19 cellular contexts compared by ENCODE assay signal in the genomic region with DNA sequence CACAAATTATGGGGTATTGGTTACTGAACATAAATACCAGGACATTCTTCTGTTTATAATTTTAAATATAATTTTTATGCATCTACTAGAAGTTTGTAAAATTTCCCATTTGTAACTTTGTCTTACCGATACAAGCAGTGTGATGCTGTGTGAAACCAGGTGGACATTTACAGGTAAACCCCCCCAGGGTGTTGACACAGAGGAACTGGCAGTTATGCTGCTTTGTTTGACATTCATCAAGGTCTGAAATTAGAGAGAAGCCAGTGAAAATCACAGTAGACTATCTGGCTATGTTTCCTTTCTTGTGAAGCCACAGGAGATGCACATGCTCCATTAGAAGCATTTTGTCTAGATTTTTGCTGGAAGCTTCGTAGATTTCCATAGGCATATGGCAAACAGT.
"Had no signal": no experiment of that assay in that cellular context is flagged by ENCODE, and none has a peak within 500 bp of the region (broad histone marks: within the 10 kb centered on the region; RNA-seq: fewer than 3 reads in every experiment).

No MANE protein-coding gene starts in this region.

- H3K4me3 Mint-ChIP-seq: effector memory CD8-positive, alpha-beta T cell; naive thymus-derived CD8-positive, alpha-beta T cell; stimulated activated naive B cell treated with anti-CD40 and anti-IgM and Interleukin-4, amounts not matched to agents 10 μg/mL and 1 μg/mL and 100 μg/mL, for 72 hours; stimulated activated naive CD8-positive, alpha-beta T cell treated with anti-CD3 and anti-CD28 coated beads, Interleukin-15, amount 100 ng/mL, for 72 hours had no signal

- H3K9me3 Mint-ChIP-seq: effector memory CD8-positive, alpha-beta T cell; naive thymus-derived CD8-positive, alpha-beta T cell; stimulated activated naive B cell treated with anti-CD40 and anti-IgM and Interleukin-4, amounts not matched to agents 10 μg/mL and 1 μg/mL and 100 μg/mL, for 72 hours; stimulated activated naive CD8-positive, alpha-beta T cell treated with anti-CD3 and anti-CD28 coated beads, Interleukin-15, amount 100 ng/mL, for 72 hours had no signal

- H3K27me3 ChIP-seq: esophagus muscularis mucosa, gastrocnemius medialis, heart right ventricle, neutrophil, sigmoid colon, testis, tibial nerve had no signal

- H3K4me1 Mint-ChIP-seq: stimulated activated naive B cell treated with anti-CD40 and anti-IgM and Interleukin-4, amounts not matched to agents 10 μg/mL and 1 μg/mL and 100 μg/mL, for 72 hours; stimulated activated naive CD8-positive, alpha-beta T cell treated with anti-CD3 and anti-CD28 coated beads, Interleukin-15, amount 100 ng/mL, for 72 hours had no signal

- DNase-seq: cortex of kidney; effector memory CD8-positive, alpha-beta T cell; gastrocnemius medialis; heart right ventricle; hypothalamus; kidney glomerular epithelial cell; mammary epithelial cell; naive thymus-derived CD8-positive, alpha-beta T cell; sigmoid colon; stimulated activated CD4-positive, alpha-beta T cell treated with anti-CD3 and anti-CD28 coated beads, Interleukin-2, amount 100 ng/mL, for 24 hours; stimulated activated CD4-positive, alpha-beta T cell treated with anti-CD3 and anti-CD28 coated beads, Interleukin-4, amount 100 ng/mL, for 4 hours; stimulated activated naive B cell treated with anti-CD40 and anti-IgM and Interleukin-4, amounts not matched to agents 10 μg/mL and 1 μg/mL and 100 μg/mL, for 72 hours; stimulated activated naive CD8-positive, alpha-beta T cell treated with anti-CD3 and anti-CD28 coated beads, Interleukin-15, amount 100 ng/mL, for 72 hours; testis had no signal

- H3K27me3 Mint-ChIP-seq: stimulated activated naive B cell treated with anti-CD40 and anti-IgM and Interleukin-4, amounts not matched to agents 10 μg/mL and 1 μg/mL and 100 μg/mL, for 72 hours had no signal

- H3K36me3 ChIP-seq: gastrocnemius medialis, sigmoid colon had no signal

- H3K27ac Mint-ChIP-seq: effector memory CD8-positive, alpha-beta T cell; naive thymus-derived CD8-positive, alpha-beta T cell; stimulated activated naive B cell treated with anti-CD40 and anti-IgM and Interleukin-4, amounts not matched to agents 10 μg/mL and 1 μg/mL and 100 μg/mL, for 72 hours; stimulated activated naive CD8-positive, alpha-beta T cell treated with anti-CD3 and anti-CD28 coated beads, Interleukin-15, amount 100 ng/mL, for 72 hours had no signal

- ATAC-seq: effector memory CD8-positive, alpha-beta T cell; gastrocnemius medialis; heart right ventricle; naive thymus-derived CD8-positive, alpha-beta T cell; stimulated activated naive B cell treated with anti-CD40 and anti-IgM and Interleukin-4, amounts not matched to agents 10 μg/mL and 1 μg/mL and 100 μg/mL, for 72 hours; stimulated activated naive CD8-positive, alpha-beta T cell treated with anti-CD3 and anti-CD28 coated beads, Interleukin-15, amount 100 ng/mL, for 72 hours had no signal

- H3K27ac ChIP-seq: epithelial cell of prostate, gastrocnemius medialis, neutrophil, skin epidermis, testis, tibial nerve had no signal

- H3K36me3 Mint-ChIP-seq: naive thymus-derived CD8-positive, alpha-beta T cell; stimulated activated naive B cell treated with anti-CD40 and anti-IgM and Interleukin-4, amounts not matched to agents 10 μg/mL and 1 μg/mL and 100 μg/mL, for 72 hours had no signal

- H3K4me3 ChIP-seq: esophagus muscularis mucosa, gastrocnemius medialis, heart right ventricle, sigmoid colon, skin epidermis, testis, tibial nerve had no signal

- H3K9me3 ChIP-seq: esophagus muscularis mucosa, gastrocnemius medialis, neutrophil, sigmoid colon, testis, tibial nerve had no signal

- H3K4me1 ChIP-seq: gastrocnemius medialis, sigmoid colon, testis, tibial nerve had no signal
